ENCODE assay signal across 8 cellular contexts in the genomic region with DNA sequence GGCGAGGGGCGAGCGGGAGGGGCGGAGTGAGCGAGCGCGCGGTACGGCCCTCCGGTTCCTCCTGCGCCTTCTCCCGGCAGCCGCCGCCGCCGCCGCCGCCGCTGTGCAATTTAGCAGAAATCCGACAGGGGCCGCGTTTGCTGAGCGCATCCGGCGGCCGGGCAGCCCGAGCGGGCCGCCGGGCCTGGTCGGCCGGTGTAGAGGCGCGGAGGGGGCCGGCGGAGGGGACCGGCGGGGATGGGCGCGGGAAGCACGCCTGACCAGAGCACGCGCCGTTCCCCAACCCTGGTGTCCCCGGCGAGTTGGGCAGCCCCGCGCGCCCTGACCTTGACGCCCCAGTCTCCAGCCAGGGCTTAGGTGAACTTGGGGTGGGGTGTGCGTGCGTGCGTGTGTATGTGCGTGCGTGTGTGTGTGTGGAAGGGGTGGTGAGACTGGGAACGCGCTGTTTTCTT.
DNase-seq lines count a peak whose midpoint lies in the region; ATAC-seq and TF ChIP-seq lines count a peak whose summit lies in the region.

No MANE protein-coding gene starts in this region.

- H3K27ac ChIP-seq in DOHH2 (ENCODE audit: low read depth, low read length) = no peak overlapping the region
- H3K27ac ChIP-seq in muscle layer of colon (ENCODE audit: low read depth, low read length) = no peak overlapping the region
- peak overlapping the region; percentile 87 for H3K27ac ChIP-seq in temporal lobe (ENCODE audit: low read depth, low read length)

- peak overlapping the region; percentile 32 for H3K4me2 ChIP-seq in DOHH2 (ENCODE audit: low read length)

- ATAC-seq in GM21423 (IDR thresholded peaks at IDR 0.05; ENCODE audit: unreplicated experiment) = peak; percentile 88
- peak; percentile 61 for ATAC-seq in esophagus mucosa

- H4K20me1 ChIP-seq in DOHH2 (ENCODE audit: control insufficient read depth, insufficient read depth, low read depth, low read length) = no peaks in the 10 kb centered on the region

- DNase-seq in LNCaP clone FGC (ENCODE audit: low read depth) = no peak
- DNase-seq in activated CD4-positive, alpha-beta T cell treated with anti-CD3 and anti-CD28 coated beads, Interleukin-2, amount 50 U/mL, for 1 hour = peak; percentile 16
- DNase-seq in central memory CD4-positive, alpha-beta T cell = no peak

- no peaks in the 10 kb centered on the region for H3K9me2 ChIP-seq in DOHH2 (replicated peaks; ENCODE audit: control insufficient read depth, low read length)

- H3K9me3 ChIP-seq in DOHH2 (ENCODE audit: control insufficient read depth, insufficient read depth, low read length) = no peaks in the 10 kb centered on the region
- no peaks in the 10 kb centered on the region for H3K9me3 ChIP-seq in muscle layer of colon (ENCODE audit: low read length)

- H3K27me3 ChIP-seq in DOHH2 (ENCODE audit: control insufficient read depth, low read length) (peaks cover 12% of the 10 kb centered on the region), muscle layer of colon (ENCODE audit: control insufficient read depth in 1 of 2, insufficient read depth in 2 of 2, low read length in 2 of 2) (peaks cover 35 to 65% of the 10 kb centered on the region in 2 donors)

- no peaks in the 10 kb centered on the region for H3K79me2 ChIP-seq in DOHH2 (ENCODE audit: control insufficient read depth, low read length)

- 0 out of 2 replicates have a peak overlapping the region, but pooled peaks have one; percentile 27 for H3K4me3 ChIP-seq in DOHH2 (ENCODE audit: low read length)
- H3K4me3 ChIP-seq in LNCaP clone FGC (ENCODE audit: low read depth, low read length) = peak overlapping the region; percentile 50
- peak overlapping the region; percentile 75 to 83 for H3K4me3 ChIP-seq in muscle layer of colon (ENCODE audit: low read depth in 1 of 2, low read length in 2 of 2)

- TF ChIP-seq CTCF in DOHH2 (IDR thresholded peaks at IDR 0.05; ENCODE audit: low read depth, low read length, poor library complexity, severe bottlenecking) (peak; percentile 26), LNCaP clone FGC (IDR thresholded peaks at IDR 0.05; ENCODE audit: control insufficient read depth, extremely low read depth, insufficient read depth) (peak; percentile 88)

- H3K4me1 ChIP-seq in DOHH2 (ENCODE audit: control insufficient read depth, low read length) = no peaks in the 10 kb centered on the region
- H3K4me1 ChIP-seq in muscle layer of colon (ENCODE audit: insufficient read depth, low read length) = peaks cover 21% of the 10 kb centered on the region

- H3F3A ChIP-seq in DOHH2 (ENCODE audit: control insufficient read depth, insufficient read depth) = no peaks in the 10 kb centered on the region

- H3K36me3 ChIP-seq in DOHH2 (ENCODE audit: control insufficient read depth, low read length) (no peaks in the 10 kb centered on the region), muscle layer of colon (ENCODE audit: insufficient read depth, low read length) (no peaks in the 10 kb centered on the region)

- H3K9ac ChIP-seq in muscle layer of colon (ENCODE audit: low read length) = no peak overlapping the region

Comparison
In these comparisons a context has a peak if more than half of its experiments do, and no peak if none do; other contexts are left out.
1. H3K4me3 ChIP-seq: peak in every context shown above with its lines; median percentile 79 in muscle layer of colon; 50 in LNCaP clone FGC; 27 in DOHH2.